ENCODE assay signal across 1 cellular context in genomic region chr6:110815260-110816109, GRCh38.
TF ChIP-seq lines count a peak whose summit lies in the region.

Gene CDK19 (minus strand): TSS chr6:110815469. CDS start chr6:110815136, 333 bp downstream.

TF ChIP-seq in GM12878, 131 proteins besides CTCF, POLR2A, EP300 and RAD21 (continued from another document and continues in another):
- no peak for TF ChIP-seq CHD4 (IDR thresholded peaks at IDR 0.05)
- TF ChIP-seq PAX8 (IDR thresholded peaks at IDR 0.05), result no peak
- no peak for TF ChIP-seq REST (IDR thresholded peaks at IDR 0.05; ENCODE audit: low read depth, low read length)
- no peak; the same call in 1 of the 2 replicates for TF ChIP-seq TBL1XR1 (IDR thresholded peaks at IDR 0.05; ENCODE audit: low read depth, low read length)
- peak; percentile 89 for TF ChIP-seq CBFB (IDR thresholded peaks at IDR 0.05; ENCODE audit: low read depth)
- peak; percentile 77 for TF ChIP-seq SMAD1 (IDR thresholded peaks at IDR 0.05; ENCODE audit: low read depth, partially characterized antibody)
- peak; percentile 78 for TF ChIP-seq SKIL (IDR thresholded peaks at IDR 0.05; ENCODE audit: low read depth, poor library complexity, severe bottlenecking)
- no peak for TF ChIP-seq ZBTB33 (IDR thresholded peaks at IDR 0.05)
- peak; percentile 68; the same call in 1 of the 2 replicates for TF ChIP-seq TARDBP (IDR thresholded peaks at IDR 0.05; ENCODE audit: borderline replicate concordance)
- TF ChIP-seq ZBTB40 (IDR thresholded peaks at IDR 0.05; ENCODE audit: borderline replicate concordance), result no peak
- peak; percentile 91 for TF ChIP-seq ATF7 (IDR thresholded peaks at IDR 0.05; ENCODE audit: low read depth)
- TF ChIP-seq ZBTB11 (CRISPR knock-in tag; IDR thresholded peaks at IDR 0.05), result no peak
- peak; percentile 95 for TF ChIP-seq SMARCA5 (IDR thresholded peaks at IDR 0.05)
- TF ChIP-seq PBX3 (IDR thresholded peaks at IDR 0.05; ENCODE audit: insufficient replicate concordance, low read depth, low read length), result no peak
- peak; percentile 38; the same call in 1 of the 2 replicates for TF ChIP-seq STAT1 (conservative IDR thresholded peaks at IDR 0.05)
- TF ChIP-seq CEBPZ (IDR thresholded peaks at IDR 0.05; ENCODE audit: low read depth, low read length), result 0 out of 2 replicates have a peak, but pooled peaks have one; percentile 9
- TF ChIP-seq PRDM15 (CRISPR knock-in tag; IDR thresholded peaks at IDR 0.05), result no peak
- no peak for TF ChIP-seq BCL3 (IDR thresholded peaks at IDR 0.05; ENCODE audit: borderline replicate concordance, insufficient read depth, low read depth, low read length, poor library complexity, severe bottlenecking)
- no peak for TF ChIP-seq ESRRA (IDR thresholded peaks at IDR 0.05; ENCODE audit: low read length)
- no peak for TF ChIP-seq PAX5 (IDR thresholded peaks at IDR 0.05; ENCODE audit: borderline replicate concordance, low read depth, low read length)
- peak; percentile 84 for TF ChIP-seq RUNX3 (IDR thresholded peaks at IDR 0.05; ENCODE audit: low read length)
- TF ChIP-seq JUNB (IDR thresholded peaks at IDR 0.05), result 0 out of 2 replicates have a peak, but pooled peaks have one; percentile 8
- TF ChIP-seq LARP7 (IDR thresholded peaks at IDR 0.05), result peak; percentile 66
- peak; percentile 62 for TF ChIP-seq MEF2B (IDR thresholded peaks at IDR 0.05; ENCODE audit: partially characterized antibody, poor library complexity, severe bottlenecking)
- TF ChIP-seq RELA (IDR thresholded peaks at IDR 0.05; ENCODE audit: borderline replicate concordance, partially characterized antibody), result no peak
- peak; percentile 55; the same call in 1 of the 2 replicates for TF ChIP-seq IRF4 (IDR thresholded peaks at IDR 0.05; ENCODE audit: low read depth, low read length)
